ENCODE assay signal across 1 cellular context in the genomic region with DNA sequence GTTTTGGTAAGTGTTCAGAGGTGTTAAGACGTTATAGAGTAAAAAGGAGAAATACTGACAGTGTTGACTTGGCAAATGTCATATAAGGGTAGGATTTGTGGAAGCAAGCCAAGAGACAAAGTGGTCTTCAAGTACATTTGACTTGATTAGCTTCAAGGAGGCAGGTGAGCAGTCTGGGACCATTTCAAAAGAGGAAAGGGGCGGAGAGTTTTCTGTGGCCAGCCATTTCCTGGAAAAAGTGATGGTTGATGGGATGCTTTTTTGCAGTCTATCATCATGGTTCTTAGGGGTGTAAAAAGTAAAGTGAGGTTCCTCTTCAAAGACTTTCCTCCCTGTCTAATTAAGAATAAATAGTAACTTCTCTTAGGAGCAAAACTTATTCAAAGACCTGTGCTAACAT.
TF ChIP-seq lines count a peak whose summit lies in the region.

No MANE protein-coding gene starts in this region.

TF ChIP-seq in endothelial cell of umbilical vein, 7 proteins besides CTCF, POLR2A, EP300 and RAD21:
- TF ChIP-seq FOS (IDR thresholded peaks at IDR 0.05; ENCODE audit: borderline replicate concordance, insufficient read depth, low read length), result no peak
- no peak for TF ChIP-seq JUN (IDR thresholded peaks at IDR 0.05; ENCODE audit: borderline replicate concordance, insufficient read depth, insufficient read length, low read depth)
- TF ChIP-seq EZH2 (IDR thresholded peaks at IDR 0.05; ENCODE audit: borderline replicate concordance, low read depth, low read length, severe bottlenecking), result no peak
TF ChIP-seq in endothelial cell of umbilical vein: peak in this region for 0.
